2 cellular contexts compared by ENCODE assay signal in genomic region chr6:126983779-126984178, GRCh38.
TF ChIP-seq lines count a peak whose summit lies in the region.

No MANE protein-coding gene starts in this region.

TF ChIP-seq in GM23338, 12 proteins besides CTCF, POLR2A, EP300 and RAD21 (continued from another document):
- TF ChIP-seq ZNF462 (CRISPR knock-in tag; IDR thresholded peaks at IDR 0.05), result no peak
- TF ChIP-seq ZNF331 (CRISPR knock-in tag; IDR thresholded peaks at IDR 0.05; ENCODE audit: low read depth), result no peak
- no peak for TF ChIP-seq ETS1 (IDR thresholded peaks at IDR 0.05)
- TF ChIP-seq REST (IDR thresholded peaks at IDR 0.05; ENCODE audit: unreplicated experiment), result no peak
- no peak for TF ChIP-seq STAT1 (IDR thresholded peaks at IDR 0.05; ENCODE audit: unreplicated experiment)
- TF ChIP-seq JUNB (IDR thresholded peaks at IDR 0.05; ENCODE audit: unreplicated experiment), result no peak
- no peak for TF ChIP-seq CREB1 (CRISPR knock-in tag; IDR thresholded peaks at IDR 0.05; ENCODE audit: low read depth)
- no peak for TF ChIP-seq EZH2 (IDR thresholded peaks at IDR 0.05; ENCODE audit: low read depth, unreplicated experiment)

TF ChIP-seq in WTC11, 78 proteins besides CTCF, POLR2A, EP300 and RAD21:
- TF ChIP-seq ZNF425 (CRISPR knock-in tag; conservative IDR thresholded peaks at IDR 0.05), result no peak
- TF ChIP-seq ZNF138 (CRISPR knock-in tag; conservative IDR thresholded peaks at IDR 0.05), result no peak
- TF ChIP-seq FOXJ3 (CRISPR knock-in tag; IDR thresholded peaks at IDR 0.05; ENCODE audit: borderline replicate concordance), result no peak
- no peak for TF ChIP-seq ZNF671 (CRISPR knock-in tag; IDR thresholded peaks at IDR 0.05)
- TF ChIP-seq ATF3 (CRISPR knock-in tag; conservative IDR thresholded peaks at IDR 0.05), result no peak
- TF ChIP-seq STAT6 (CRISPR knock-in tag; conservative IDR thresholded peaks at IDR 0.05; ENCODE audit: low read depth), result no peak
- TF ChIP-seq MLX (CRISPR knock-in tag; IDR thresholded peaks at IDR 0.05), result no peak
- TF ChIP-seq ZNF512 (CRISPR knock-in tag; IDR thresholded peaks at IDR 0.05; ENCODE audit: borderline replicate concordance), result no peak
